In genomic region chr15:42737529-42738328, GRCh38 we compare ENCODE assay signal across 8 cellular contexts. TPM values are rescaled to one million over a fixed set of nuclear protein-coding genes. Genes with fewer than 3 reads are reported as not detected.
DNase-seq lines count a peak whose midpoint lies in the region; ATAC-seq lines count a peak whose summit lies in the region.

No MANE protein-coding gene starts in this region.

- CTCF ChIA-PET in T-cell (lab: Charles Lee), result interaction anchor here in 1 of 2 donors (0.5 kb wide), 1 partner anchor 188 kb away, joined by 4 read pairs; no protein-coding TSS in a partner anchor

- POLR2A ChIA-PET in T-cell (lab: Charles Lee), result no interaction called here

- peak overlapping the region; percentile 78 for H3K4me3 Mint-ChIP-seq in activated T-cell treated with anti-CD3 and anti-CD28 coated beads, Interleukin-2, amount 50 U/mL, for 4 hours
- H3K4me3 Mint-ChIP-seq in T-cell, result peak overlapping the region; percentile 73 to 79 (median 74)

- H3K27ac ChIP-seq in skin epidermis, result peak overlapping the region in 20 of 21 experiments; percentile 63 to 94 (median 81)

- H3K9me3 Mint-ChIP-seq in activated T-cell treated with anti-CD3 and anti-CD28 coated beads, Interleukin-2, amount 50 U/mL, for 4 hours, result no peaks in the 10 kb centered on the region
- H3K9me3 Mint-ChIP-seq in T-cell, result no peaks in the 10 kb centered on the region

- ATAC-seq in activated T-cell treated with anti-CD3 and anti-CD28 coated beads, Interleukin-2, amount 50 U/mL, for 4 hours, result no peak
- no peak for ATAC-seq in T-cell (replicated peaks in 1 of 4)
- no peak for ATAC-seq in HG03097 (IDR thresholded peaks at IDR 0.05; ENCODE audit: low FRiP score, unreplicated experiment)
- no peak for ATAC-seq in HG02981 (IDR thresholded peaks at IDR 0.05; ENCODE audit: unreplicated experiment)

- peak overlapping the region; percentile 64 to 99 (median 86) for H3K4me3 ChIP-seq in skin epidermis

- peak overlapping the region; percentile 69 to 78 for H3K27ac Mint-ChIP-seq in T-cell

- H3K36me3 Mint-ChIP-seq in activated T-cell treated with anti-CD3 and anti-CD28 coated beads, Interleukin-2, amount 50 U/mL, for 4 hours (ENCODE audit: insufficient read depth), result peaks cover 9% of the 10 kb centered on the region
- H3K36me3 Mint-ChIP-seq in T-cell, result peaks cover 10% of the 10 kb centered on the region

- peaks cover 22% of the 10 kb centered on the region for H3K4me1 Mint-ChIP-seq in activated T-cell treated with anti-CD3 and anti-CD28 coated beads, Interleukin-2, amount 50 U/mL, for 4 hours (ENCODE audit: low read depth)
- peaks cover 10 to 24% (median 19%) of the 10 kb centered on the region in 3 donors for H3K4me1 Mint-ChIP-seq in T-cell

- DNase-seq in activated T-cell treated with anti-CD3 and anti-CD28 coated beads, Interleukin-2, amount 50 U/mL, for 4 hours, result no peak
- DNase-seq in activated T-cell treated with anti-CD3 and anti-CD28 coated beads, Interleukin-2, amount 50 U/mL, for 1 hour, result no peak
- DNase-seq in T-cell (no peak), foreskin melanocyte (peak; percentile 42), NCI-H2029 treated with DMSO at 0.1 percent for 48 hours (lab: John Stamatoyannopoulos, UW) (no peak)

- H3K27me3 Mint-ChIP-seq in activated T-cell treated with anti-CD3 and anti-CD28 coated beads, Interleukin-2, amount 50 U/mL, for 4 hours (ENCODE audit: low read depth), result no peaks in the 10 kb centered on the region
- H3K27me3 Mint-ChIP-seq in T-cell, result no peaks in the 10 kb centered on the region

RNA-seq across cellular contexts. Expression of gene CDAN1, which starts 0.8 kb away (rescaled TPM):
- 10 to 100 TPM; 12.8 to 17.1 (median 13.7) TPM for total RNA-seq in activated T-cell treated with anti-CD3 and anti-CD28 coated beads, Interleukin-2, amount 50 U/mL, for 4 hours
- total RNA-seq in T-cell, result 10 to 100 TPM; 28.2 to 45.7 (median 33.3) TPM
